1 cellular context compared by ENCODE assay signal in genomic region chr1:161530158-161530557, GRCh38.
TF ChIP-seq lines count a peak whose summit lies in the region.

No MANE protein-coding gene starts in this region.

TF ChIP-seq in HEK293, 187 proteins besides CTCF, POLR2A, EP300 and RAD21 (continued from another document):
- TF ChIP-seq KLF10 (tag by site-specific recombination; IDR thresholded peaks at IDR 0.05) (peak; percentile 36; the same call in 1 of the 2 replicates), ZNF2 (tag by site-specific recombination; IDR thresholded peaks at IDR 0.05) (0 out of 2 replicates have a peak, but pooled peaks have one; percentile 28), ZNF660 (tag by site-specific recombination; IDR thresholded peaks at IDR 0.05) (peak; percentile 84), ZNF692 (tag by site-specific recombination; IDR thresholded peaks at IDR 0.05) (0 out of 2 replicates have a peak, but pooled peaks have one; percentile 18), ZNF558 (tag by site-specific recombination; IDR thresholded peaks at IDR 0.05) (0 out of 2 replicates have a peak, but pooled peaks have one; percentile 33)
